In genomic region chr1:192892934-192893333, GRCh38 we compare ENCODE assay signal across 23 cellular contexts.
"Had no signal": no experiment of that assay in that cellular context is flagged by ENCODE, and none has a peak within 500 bp of the region (broad histone marks: within the 10 kb centered on the region; RNA-seq: fewer than 3 reads in every experiment).

No MANE protein-coding gene starts in this region.

- H3K4me3 ChIP-seq: MG63, PC-9, SJCRH30 had no signal

- H3K27ac ChIP-seq: KMS-11, PC-9, SJCRH30, WERI-Rb-1 had no signal

- H3K4me1 ChIP-seq: SJCRH30 had no signal

- H3K9ac ChIP-seq: KMS-11, SK-N-SH had no signal

- DNase-seq: activated CD4-positive, alpha-beta memory T cell treated with anti-CD3 and anti-CD28 coated beads, Interleukin-2, amount 10 ng/mL, durations not matched to agents 7 days and 5 days; activated CD4-positive, alpha-beta T cell treated with anti-CD3 and anti-CD28 coated beads for 36 hours; activated CD4-positive, alpha-beta T cell treated with anti-CD3 and anti-CD28 coated beads, Interleukin-2, amount 50 U/mL, for 1 hour; activated gamma-delta T cell treated with Interleukin-2 at 50 U/mL for 16 hours; activated naive CD4-positive, alpha-beta T cell treated with anti-CD3 and anti-CD28 coated beads, Interleukin-2, amount 10 ng/mL, durations not matched to agents 7 days and 5 days; activated naive CD8-positive, alpha-beta T cell treated with anti-CD3 and anti-CD28 coated beads for 36 hours; activated T-cell treated with anti-CD3 and anti-CD28 coated beads for 4 hours; activated T-cell treated with anti-CD3 and anti-CD28 coated beads, Interleukin-2, amount 50 U/mL, for 72 hours; aorta; MG63; MV-4-11; NCI-H1092 treated with DMSO at 0.1 percent for 48 hours; NCI-H1436; NCI-H1694 treated with DMSO at 0.1 percent for 48 hours; NCI-H2029 treated with DMSO at 0.1 percent for 48 hours; NCI-H446; NCI-H524; PC-9; SJCRH30; SK-N-SH; T-helper 1 cell; WERI-Rb-1 had no signal

- H3K36me3 ChIP-seq: MG63, SJCRH30, WERI-Rb-1 had no signal

- H2AFZ ChIP-seq: PC-9 had no signal

- H3K9me3 ChIP-seq: MG63, SJCRH30, SK-N-SH had no signal

- H3K4me2 ChIP-seq: KMS-11, PC-9, SK-N-SH had no signal

- H3K27me3 ChIP-seq: MG63, SJCRH30 had no signal
